ENCODE assay signal across 21 cellular contexts in genomic region chr6:42711930-42712329, GRCh38. TPM values are rescaled to one million over a fixed set of nuclear protein-coding genes. Genes with fewer than 3 reads are reported as not detected.
DNase-seq lines count a peak whose midpoint lies in the region; ATAC-seq, FAIRE-seq and TF ChIP-seq lines count a peak whose summit lies in the region.
"Had no signal": no experiment of that assay in that cellular context is flagged by ENCODE, and none has a peak within 500 bp of the region (broad histone marks: within the 10 kb centered on the region; RNA-seq: fewer than 3 reads in every experiment).

No MANE protein-coding gene starts in this region.

- FAIRE-seq in HepG2 (lab: Jason Lieb, UNC): no peak
- peak; percentile 13 for FAIRE-seq in GM12878 (lab: Jason Lieb, UNC)
- FAIRE-seq: G401.6, GM12892, GM18507 had no signal

- peaks cover 9% of the 10 kb centered on the region for H3K9me3 ChIP-seq in HepG2 (ENCODE audit: low read length)
- H3K9me3 ChIP-seq in right lobe of liver: no peaks in the 10 kb centered on the region
- H3K9me3 ChIP-seq in GM12878 (replicated peaks; ENCODE audit: control insufficient read depth, insufficient read depth, low read length): peaks cover 4% of the 10 kb centered on the region; the same call in 1 of the 3 replicates

- H3K79me2 ChIP-seq in HepG2 (ENCODE audit: insufficient read depth, low read length): no peaks in the 10 kb centered on the region
- H3K79me2 ChIP-seq in GM12878 (ENCODE audit: control insufficient read depth, insufficient read depth, low read length): no peaks in the 10 kb centered on the region

- peak overlapping the region; percentile 76 for H3K27ac Mint-ChIP-seq in progenitor cell of endocrine pancreas
- H3K27ac Mint-ChIP-seq: B cell; CD4-positive, CD25-positive, alpha-beta regulatory T cell; CD8-positive, alpha-beta memory T cell had no signal

- H3K36me3 ChIP-seq in HepG2 (replicated peaks in 1 of 2; ENCODE audit: control insufficient read depth in 1 of 2, insufficient read depth in 2 of 2, low read length in 2 of 2) (no peaks in the 10 kb centered on the region), right lobe of liver (no peaks in the 10 kb centered on the region), GM12878 (ENCODE audit: control insufficient read depth in 2 of 2, insufficient read depth in 2 of 2, low read length in 1 of 2) (no peaks in the 10 kb centered on the region)
- H3K36me3 ChIP-seq: BLaER1 treated with 17β-estradiol and CSF1 and Interleukin-3, amounts not matched to agents 10 nM and 100 nM had no signal

- no peak overlapping the region for H3K4me2 ChIP-seq in HepG2 (ENCODE audit: low read depth, low read length)
- H3K4me2 ChIP-seq in GM12878 (ENCODE audit: control insufficient read depth, insufficient read depth): no peak overlapping the region
- H3K4me2 ChIP-seq: BLaER1 treated with 17β-estradiol and CSF1 and Interleukin-3, amounts not matched to agents 10 nM and 100 nM had no signal

- DNase-seq in HepG2 (ENCODE audit: low spot score) (no peak), right lobe of liver (no peak), GM12878 (ENCODE audit: low read depth, low spot score) (no peak), progenitor cell of endocrine pancreas (ENCODE audit: low spot score, unreplicated experiment) (no peak), C1 segment of cervical spinal cord (lab: John Stamatoyannopoulos, UW) (no peak), Kasumi-1 (lab: John Stamatoyannopoulos, UW) (no peak)
- DNase-seq: 8988T; CD4-positive, CD25-positive, alpha-beta regulatory T cell; CD8-positive, alpha-beta memory T cell; COR-L47; DMS 273 treated with DMSO at 0.1 percent for 48 hours; DMS53; GOT3; H7 had no signal

- H3K4me3 Mint-ChIP-seq in progenitor cell of endocrine pancreas (ENCODE audit: low read depth): no peak overlapping the region
- H3K4me3 Mint-ChIP-seq: B cell; CD4-positive, CD25-positive, alpha-beta regulatory T cell; CD8-positive, alpha-beta memory T cell had no signal

- POLR2A ChIA-PET in HepG2 (lab: Yijun Ruan, JAX) (no interaction called here), GM12878 (lab: Charles Lee) (no interaction called here)

- BruUV-seq in HepG2 (replicated peaks; lab: Mats Ljungman, UMichigan) (no TSS peak), GM12878 (replicated peaks; lab: Mats Ljungman, UMichigan) (no TSS peak)

- H3K27me3 ChIP-seq in HepG2 (ENCODE audit: control insufficient read depth in 1 of 2, insufficient read depth in 2 of 2, low read length in 2 of 2) (peaks cover 0 to 16% of the 10 kb centered on the region in 2 experiments; a peak in 2 of 5 replicates), right lobe of liver (no peaks in the 10 kb centered on the region), GM12878 (replicated peaks in 1 of 2; ENCODE audit: control insufficient read depth in 2 of 2, insufficient read depth in 2 of 2, low read length in 1 of 2) (no peaks in the 10 kb centered on the region; a peak in 1 of 4 replicates)
- H3K27me3 ChIP-seq: BLaER1 treated with 17β-estradiol and CSF1 and Interleukin-3, amounts not matched to agents 10 nM and 100 nM had no signal

- TF ChIP-seq CTCF in HepG2 (CRISPR knock-in tag; IDR thresholded peaks at IDR 0.05): no peak
- no peak for TF ChIP-seq CTCF in right lobe of liver (IDR thresholded peaks at IDR 0.05)
- no peak for TF ChIP-seq CTCF in GM12878 (IDR thresholded peaks at IDR 0.05 in 2 of 3, conservative IDR thresholded peaks at IDR 0.05 in 1 of 3; ENCODE audit: control insufficient read depth in 2 of 3, extremely low read depth in 1 of 3, insufficient read depth in 1 of 3, low read depth in 3 of 3, low read length in 3 of 3)
- TF ChIP-seq CTCF in progenitor cell of endocrine pancreas (IDR thresholded peaks at IDR 0.05; ENCODE audit: unreplicated experiment): no peak

- H3K27ac ChIP-seq in HepG2 (ENCODE audit: extremely low read length, insufficient read depth, low read length) (no peak overlapping the region), right lobe of liver (no peak overlapping the region), GM12878 (ENCODE audit: control insufficient read depth, insufficient read depth) (no peak overlapping the region)
- H3K27ac ChIP-seq: BLaER1 treated with 17β-estradiol and CSF1 and Interleukin-3, amounts not matched to agents 10 nM and 100 nM had no signal

- peaks cover 20% of the 10 kb centered on the region for H3K4me1 Mint-ChIP-seq in progenitor cell of endocrine pancreas (ENCODE audit: low read depth)
- H3K4me1 Mint-ChIP-seq: B cell; CD8-positive, alpha-beta memory T cell had no signal

- H3K4me1 ChIP-seq in HepG2 (ENCODE audit: insufficient read depth, low read length): no peaks in the 10 kb centered on the region
- no peaks in the 10 kb centered on the region for H3K4me1 ChIP-seq in right lobe of liver
- no peaks in the 10 kb centered on the region for H3K4me1 ChIP-seq in GM12878 (ENCODE audit: control insufficient read depth, insufficient read depth, low read length)

- ATAC-seq in HepG2: no peak
- ATAC-seq in right lobe of liver: no peak
- ATAC-seq in GM12878: no peak
- ATAC-seq in HG02970 (IDR thresholded peaks at IDR 0.05; ENCODE audit: low FRiP score, unreplicated experiment): no peak

- no peak for TF ChIP-seq POLR2A in HepG2 (IDR thresholded peaks at IDR 0.05; ENCODE audit: insufficient read depth in 1 of 2, low read depth in 2 of 2, low read length in 2 of 2)
- no peak for TF ChIP-seq POLR2A in right lobe of liver (IDR thresholded peaks at IDR 0.05)
- TF ChIP-seq POLR2A in GM12878 (IDR thresholded peaks at IDR 0.05; ENCODE audit: low read depth, low read length): no peak

- H4K20me1 ChIP-seq in HepG2 (ENCODE audit: insufficient read depth, low read length): no peaks in the 10 kb centered on the region
- no peaks in the 10 kb centered on the region for H4K20me1 ChIP-seq in GM12878 (ENCODE audit: control insufficient read depth, insufficient read depth)
- H4K20me1 ChIP-seq: BLaER1 treated with 17β-estradiol and CSF1 and Interleukin-3, amounts not matched to agents 10 nM and 100 nM had no signal

- no peak overlapping the region for H3K9ac ChIP-seq in HepG2 (ENCODE audit: insufficient read depth, low read depth, low read length)
- no peak overlapping the region for H3K9ac ChIP-seq in GM12878 (ENCODE audit: control insufficient read depth, insufficient read depth, low read length)
- H3K9ac ChIP-seq: BLaER1 treated with 17β-estradiol and CSF1 and Interleukin-3, amounts not matched to agents 10 nM and 100 nM had no signal

- TF ChIP-seq RAD21 in HepG2 (CRISPR knock-in tag; IDR thresholded peaks at IDR 0.05) (no peak), GM12878 (IDR thresholded peaks at IDR 0.05; ENCODE audit: insufficient read depth, low read depth, low read length) (no peak)

- H2AFZ ChIP-seq in HepG2 (ENCODE audit: low read length): no peak overlapping the region
- H2AFZ ChIP-seq in GM12878 (ENCODE audit: control insufficient read depth, low read depth, low read length): no peak overlapping the region

- intact Hi-C loops in HepG2 (cut with micrococcal nuclease; ENCODE audit: unreplicated experiment): no loop called here
- intact Hi-C loops in right lobe of liver (cut with DNase I): no loop called here
- intact Hi-C loops in GM12878 (cut with micrococcal nuclease; ENCODE audit: unreplicated experiment): no loop called here

- in situ Hi-C loops in HepG2 (cut with HindIII; ENCODE audit: extremely low pct_ligation_motif_present, low pct_unique_long_range_greater_than_20kb): no loop called here
- in situ Hi-C loops in GM12878 (cut with MboI): no loop called here

- 31% methylated on average over 5 of the region's 5 CpGs for WGBS in HepG2 (ENCODE audit: low lambda C conversion rate)
- WGBS in right lobe of liver (ENCODE audit: insufficient coverage, low coverage, low lambda C conversion rate, missing lambda C conversion rate): 85% methylated on average over 5 of the region's 5 CpGs
- WGBS in GM12878 (ENCODE audit: insufficient coverage, insufficient replicate concordance, low lambda C conversion rate, missing lambda C conversion rate): 22% methylated on average over 5 of the region's 5 CpGs

- CTCF ChIA-PET in HepG2 (lab: Yijun Ruan, JAX; ENCODE audit: low intra/inter-chr PET ratio, low total read pairs) (no interaction called here), GM12878 (lab: Yijun Ruan, JAX) (interaction anchor here (1.4 kb wide), 1 partner anchor 14 kb away, joined by 3 read pairs; no protein-coding TSS in a partner anchor)

- peaks cover 3% of the 10 kb centered on the region for H3K36me3 Mint-ChIP-seq in progenitor cell of endocrine pancreas (ENCODE audit: insufficient read depth)
- H3K36me3 Mint-ChIP-seq: CD4-positive, CD25-positive, alpha-beta regulatory T cell had no signal

- SMC1A ChIA-PET in GM12878 (lab: Charles Lee; ENCODE audit: uncharacterized antibody, unreplicated experiment): no interaction called here

- peaks cover 12% of the 10 kb centered on the region for H3K9me3 Mint-ChIP-seq in progenitor cell of endocrine pancreas (ENCODE audit: low read depth)

- TF ChIP-seq EP300 in HepG2 (IDR thresholded peaks at IDR 0.05; ENCODE audit: low read depth in 2 of 2, low read length in 2 of 2): no peak
- TF ChIP-seq EP300 in HepG2 (CRISPR knock-in tag; IDR thresholded peaks at IDR 0.05; ENCODE audit: borderline replicate concordance): no peak
- TF ChIP-seq EP300 in GM12878 (IDR thresholded peaks at IDR 0.05; ENCODE audit: borderline replicate concordance in 1 of 2, control insufficient read depth in 1 of 2, low read depth in 2 of 2, low read length in 2 of 2): no peak

- H3K4me3 ChIP-seq in HepG2 (replicated peaks in 1 of 3; ENCODE audit: insufficient read depth in 1 of 3, low read depth in 2 of 3, low read length in 3 of 3): no peak overlapping the region
- H3K4me3 ChIP-seq in right lobe of liver: no peak overlapping the region
- no peak overlapping the region for H3K4me3 ChIP-seq in GM12878
- H3K4me3 ChIP-seq: BLaER1 treated with 17β-estradiol and CSF1 and Interleukin-3, amounts not matched to agents 10 nM and 100 nM had no signal

- RAD21 ChIA-PET in GM12878 (lab: Charles Lee; ENCODE audit: unreplicated experiment): no interaction called here

- no peaks in the 10 kb centered on the region for H3K27me3 Mint-ChIP-seq in progenitor cell of endocrine pancreas
- H3K27me3 Mint-ChIP-seq: CD4-positive, CD25-positive, alpha-beta regulatory T cell had no signal

RNA-seq across cellular contexts. Expression of gene PRPH2, which starts 10.5 kb away (rescaled TPM):
- total RNA-seq in HepG2 (2016; rRNA removed; fragmentation: Illumina TruSeq; extraction: Trizol) (0.04 and 0.06 TPM in 2 replicates), right lobe of liver (under 1 TPM in 1 of 6 experiments, not detected in 5; 0.16 TPM), GM12878 (2014; rRNA removed) (not detected in 2 replicates), GM12878 (2014; rRNA removed; fragmentation: Illumina TruSeq; extraction: Trizol) (not detected in 2 replicates), GM12878 (2021) (not detected in 2 replicates), progenitor cell of endocrine pancreas (0.13 TPM in 1 of 2 replicates, not detected in the other)
- total RNA-seq in HepG2 (2016; cell fraction: cytosol; rRNA removed; fragmentation: Illumina TruSeq; extraction: Trizol; ENCODE audit: low read depth): 0.10 TPM in 1 of 2 replicates, not detected in the other
- 0.04 TPM in 1 of 2 replicates, not detected in the other for total RNA-seq in HepG2 (2016; cell fraction: insoluble cytoplasmic fraction; rRNA removed; fragmentation: Illumina TruSeq; extraction: Trizol)
- 0.10 TPM in 1 of 2 replicates, not detected in the other for total RNA-seq in HepG2 (2016; cell fraction: membrane; rRNA removed; fragmentation: Illumina TruSeq; extraction: Trizol)
- total RNA-seq in HepG2 (2016; cell fraction: nucleus; rRNA removed; fragmentation: Illumina TruSeq; extraction: Trizol): not detected in 2 replicates
- polyA plus RNA-seq in HepG2 (2011; rRNA removed) (0.03 and 0.05 TPM in 2 replicates), GM12878 (2011; rRNA removed) (not detected in 2 replicates), GM12878 (2014; fragmentation: Illumina TruSeq; extraction: Trizol) (not detected in 2 replicates), GM12878 (2014; fragmentation: Nextera tagmentation; extraction: Ambion mirVana) (under 1 TPM in 1 of 2 experiments, not detected in 1; 0.08 TPM), GM12878 (2014; rRNA removed) (not detected in 2 replicates), GM12878 (2016; fragmentation: Nextera tagmentation; extraction: Ambion mirVana) (not detected)
- 0.05 TPM in 2 replicates for polyA plus RNA-seq in HepG2 (2011; cell fraction: cytosol; rRNA removed)
- 0.08 TPM in 1 of 2 replicates, not detected in the other for polyA plus RNA-seq in HepG2 (2011; cell fraction: nucleus; rRNA removed)
- not detected in 2 replicates for polyA plus RNA-seq in HepG2 (2012)
- not detected in 2 replicates for polyA plus RNA-seq in HepG2 (2016; cell fraction: cytosol; fragmentation: Illumina TruSeq; extraction: Trizol; ENCODE audit: low read depth)
- not detected in 2 replicates for polyA plus RNA-seq in HepG2 (2016; cell fraction: insoluble cytoplasmic fraction; fragmentation: Illumina TruSeq; extraction: Trizol; ENCODE audit: low read depth)
- polyA plus RNA-seq in HepG2 (2016; cell fraction: membrane; fragmentation: Illumina TruSeq; extraction: Trizol; ENCODE audit: low read depth): not detected in 2 replicates
- polyA plus RNA-seq in HepG2 (2016; cell fraction: nucleus; fragmentation: Illumina TruSeq; extraction: Trizol; ENCODE audit: insufficient read depth, low read depth): not detected in 2 replicates
- polyA minus RNA-seq in HepG2 (2011; rRNA and poly(A)+ RNA removed; ENCODE audit: low replicate concordance): not detected in 2 replicates
- not detected in 2 replicates for polyA minus RNA-seq in HepG2 (2011; cell fraction: cytosol; rRNA and poly(A)+ RNA removed)
- polyA minus RNA-seq in HepG2 (2011; cell fraction: nucleus; rRNA and poly(A)+ RNA removed): 0.12 TPM in 1 of 2 replicates, not detected in the other
- not detected in 2 replicates for total RNA-seq in GM12878 (2013; cell fraction: nucleolus; rRNA removed)
- not detected for polyA plus RNA-seq in GM12878 (2011; ENCODE audit: low read depth)
- not detected in 2 replicates for polyA plus RNA-seq in GM12878 (2011; cell fraction: cytosol; rRNA removed)
- not detected in 2 replicates for polyA plus RNA-seq in GM12878 (2011; cell fraction: nucleus; rRNA removed)
- not detected in 2 replicates for polyA plus RNA-seq in GM12878 (2012)
- polyA minus RNA-seq in GM12878 (2011; rRNA and poly(A)+ RNA removed): not detected in 2 replicates
- not detected in 2 replicates for polyA minus RNA-seq in GM12878 (2011; cell fraction: cytosol; rRNA and poly(A)+ RNA removed)
- polyA minus RNA-seq in GM12878 (2011; cell fraction: nucleus; rRNA and poly(A)+ RNA removed): not detected in 2 replicates
- total RNA-seq: CD4-positive, CD25-positive, alpha-beta regulatory T cell; HT-29 had no signal

RNA-seq across cellular contexts. Expression of gene TBCC, which starts 34.0 kb away (rescaled TPM):
- total RNA-seq in HepG2 (2016; rRNA removed; fragmentation: Illumina TruSeq; extraction: Trizol) (36.1 and 43.2 TPM in 2 replicates), right lobe of liver (10 to 100 TPM in 2 of 6 experiments, 1 to 10 TPM in 4; 5.4 to 12.2 (median 6.3) TPM), GM12878 (2014; rRNA removed) (35.4 and 39.0 TPM in 2 replicates), GM12878 (2014; rRNA removed; fragmentation: Illumina TruSeq; extraction: Trizol) (18.5 and 19.3 TPM in 2 replicates), GM12878 (2021) (18.5 and 21.3 TPM in 2 replicates), progenitor cell of endocrine pancreas (26.8 and 28.4 TPM in 2 replicates)
- 13.4 and 14.0 TPM in 2 replicates for total RNA-seq in HepG2 (2016; cell fraction: cytosol; rRNA removed; fragmentation: Illumina TruSeq; extraction: Trizol; ENCODE audit: low read depth)
- 37.2 and 41.5 TPM in 2 replicates for total RNA-seq in HepG2 (2016; cell fraction: insoluble cytoplasmic fraction; rRNA removed; fragmentation: Illumina TruSeq; extraction: Trizol)
- total RNA-seq in HepG2 (2016; cell fraction: membrane; rRNA removed; fragmentation: Illumina TruSeq; extraction: Trizol): 20.4 and 22.9 TPM in 2 replicates
- 17.5 and 20.0 TPM in 2 replicates for total RNA-seq in HepG2 (2016; cell fraction: nucleus; rRNA removed; fragmentation: Illumina TruSeq; extraction: Trizol)
- polyA plus RNA-seq in HepG2 (2011; rRNA removed) (14.8 and 18.0 TPM in 2 replicates), GM12878 (2011; rRNA removed) (10.1 and 16.7 TPM in 2 replicates), GM12878 (2014; fragmentation: Illumina TruSeq; extraction: Trizol) (9.1 and 14.2 TPM in 2 replicates), GM12878 (2014; fragmentation: Nextera tagmentation; extraction: Ambion mirVana) (1 to 10 TPM; 2.5 to 6.3 TPM), GM12878 (2014; rRNA removed) (22.7 and 26.0 TPM in 2 replicates), GM12878 (2016; fragmentation: Nextera tagmentation; extraction: Ambion mirVana) (10 to 100 TPM; 40.1 to 41.9 TPM)
- polyA plus RNA-seq in HepG2 (2011; cell fraction: cytosol; rRNA removed): 14.9 and 15.6 TPM in 2 replicates
- polyA plus RNA-seq in HepG2 (2011; cell fraction: nucleus; rRNA removed): 12.6 and 13.8 TPM in 2 replicates
- polyA plus RNA-seq in HepG2 (2012): 12.0 and 15.3 TPM in 2 replicates
- polyA plus RNA-seq in HepG2 (2016; cell fraction: cytosol; fragmentation: Illumina TruSeq; extraction: Trizol; ENCODE audit: low read depth): 5.2 and 5.5 TPM in 2 replicates
- 26.8 and 28.7 TPM in 2 replicates for polyA plus RNA-seq in HepG2 (2016; cell fraction: insoluble cytoplasmic fraction; fragmentation: Illumina TruSeq; extraction: Trizol; ENCODE audit: low read depth)
- polyA plus RNA-seq in HepG2 (2016; cell fraction: membrane; fragmentation: Illumina TruSeq; extraction: Trizol; ENCODE audit: low read depth): 7.8 and 9.2 TPM in 2 replicates
- polyA plus RNA-seq in HepG2 (2016; cell fraction: nucleus; fragmentation: Illumina TruSeq; extraction: Trizol; ENCODE audit: insufficient read depth, low read depth): 20.6 and 21.7 TPM in 2 replicates
- 10.7 and 14.8 TPM in 2 replicates for polyA minus RNA-seq in HepG2 (2011; rRNA and poly(A)+ RNA removed; ENCODE audit: low replicate concordance)
- polyA minus RNA-seq in HepG2 (2011; cell fraction: cytosol; rRNA and poly(A)+ RNA removed): 8.2 and 9.3 TPM in 2 replicates
- polyA minus RNA-seq in HepG2 (2011; cell fraction: nucleus; rRNA and poly(A)+ RNA removed): 7.6 and 7.7 TPM in 2 replicates
- total RNA-seq in GM12878 (2013; cell fraction: nucleolus; rRNA removed): 17.2 and 18.1 TPM in 2 replicates
- 10.6 TPM for polyA plus RNA-seq in GM12878 (2011; ENCODE audit: low read depth)
- polyA plus RNA-seq in GM12878 (2011; cell fraction: cytosol; rRNA removed): 19.5 and 20.4 TPM in 2 replicates
- polyA plus RNA-seq in GM12878 (2011; cell fraction: nucleus; rRNA removed): 23.6 and 26.5 TPM in 2 replicates
- polyA plus RNA-seq in GM12878 (2012): 15.5 and 19.3 TPM in 2 replicates
- polyA minus RNA-seq in GM12878 (2011; rRNA and poly(A)+ RNA removed): 7.2 and 7.9 TPM in 2 replicates
- 4.7 and 6.0 TPM in 2 replicates for polyA minus RNA-seq in GM12878 (2011; cell fraction: cytosol; rRNA and poly(A)+ RNA removed)
- polyA minus RNA-seq in GM12878 (2011; cell fraction: nucleus; rRNA and poly(A)+ RNA removed): 11.1 and 13.3 TPM in 2 replicates
